Comparison of ENCODE assay signal across 8 cellular contexts in genomic region chr10:89644691-89644966, GRCh38. TPM values are rescaled to one million over a fixed set of nuclear protein-coding genes. Genes with fewer than 3 reads are reported as not detected.
A peak's percentile ranks its signal among the peaks of the same experiment; 100 is the strongest.
DNase-seq lines count a peak whose midpoint lies in the region; ATAC-seq, FAIRE-seq and TF ChIP-seq lines count a peak whose summit lies in the region.

No MANE protein-coding gene starts in this region.

- H3K18ac ChIP-seq in mesenchymal stem cell (ENCODE audit: low read depth in 1 of 2, low read length in 2 of 2): peak overlapping the region; percentile 86 to 96

- H2BK15ac ChIP-seq in mesenchymal stem cell (ENCODE audit: low read depth, poor library complexity, severe bottlenecking): peak overlapping the region; percentile 56

- no peaks in the 10 kb centered on the region for H3K4me1 ChIP-seq in mesenchymal stem cell (ENCODE audit: control insufficient read depth, insufficient read depth, low read depth, low read length)
- H3K4me1 ChIP-seq in urinary bladder (ENCODE audit: insufficient read depth): no peaks in the 10 kb centered on the region

- H3K27me3 ChIP-seq in bronchial epithelial cell (ENCODE audit: control insufficient read depth, insufficient read depth, low read length) (no peaks in the 10 kb centered on the region), mesenchymal stem cell (ENCODE audit: control insufficient read depth in 1 of 2, insufficient read depth in 1 of 2, low read length in 2 of 2) (no peaks in the 10 kb centered on the region)

- H3K9ac ChIP-seq in mesenchymal stem cell (ENCODE audit: low read length): peak overlapping the region; percentile 87

- peak; percentile 63 for DNase-seq in COLO668 (lab: John Stamatoyannopoulos, UW; ENCODE audit: unreplicated experiment)
- no peak for DNase-seq in bronchial epithelial cell (ENCODE audit: low read depth)
- no peak for DNase-seq in mesenchymal stem cell
- no peak for DNase-seq in sciatic nerve (ENCODE audit: low spot score)
- no peak for DNase-seq in activated CD8-positive, alpha-beta memory T cell treated with anti-CD3 and anti-CD28 coated beads, Interleukin-2, amount 50 U/mL, for 4 hours

- peak overlapping the region; percentile 43 for H4K8ac ChIP-seq in mesenchymal stem cell (ENCODE audit: low read length)

- H2BK12ac ChIP-seq in mesenchymal stem cell (ENCODE audit: low read length in 2 of 2): peak overlapping the region in 1 of 2 experiments; percentile 79

- no peak for TF ChIP-seq CTCF in bronchial epithelial cell (IDR thresholded peaks at IDR 0.05; ENCODE audit: insufficient read depth, low read length, severe bottlenecking)

- H3K36me3 ChIP-seq in bronchial epithelial cell (ENCODE audit: control insufficient read depth, insufficient read depth, low read length): no peaks in the 10 kb centered on the region
- no peaks in the 10 kb centered on the region for H3K36me3 ChIP-seq in mesenchymal stem cell (ENCODE audit: control insufficient read depth in 1 of 2, insufficient read depth in 2 of 2, low read depth in 1 of 2, low read length in 2 of 2)
- no peaks in the 10 kb centered on the region for H3K36me3 ChIP-seq in urinary bladder (ENCODE audit: insufficient read depth)

- intact Hi-C loops in sciatic nerve (cut with DNase I): no loop called here

- peak overlapping the region; percentile 67 to 71 for H3K4ac ChIP-seq in mesenchymal stem cell (ENCODE audit: low read depth in 1 of 2, low read length in 2 of 2)

- no peak overlapping the region for H2AK5ac ChIP-seq in mesenchymal stem cell (ENCODE audit: low read length, severe bottlenecking)

- H3K23ac ChIP-seq in mesenchymal stem cell (ENCODE audit: low read length in 2 of 2): peak overlapping the region in 1 of 2 experiments; percentile 93

- peaks cover 6% of the 10 kb centered on the region for H3K79me1 ChIP-seq in mesenchymal stem cell (replicated peaks; ENCODE audit: low read length, poor library complexity, severe bottlenecking)

- H4K91ac ChIP-seq in mesenchymal stem cell (ENCODE audit: low read length): peak overlapping the region; percentile 59

- peak overlapping the region; percentile 74 for H3K4me2 ChIP-seq in mesenchymal stem cell (ENCODE audit: low read length, poor library complexity, severe bottlenecking)

- peak; percentile 2 for ATAC-seq in GM19468 (IDR thresholded peaks at IDR 0.05; ENCODE audit: extremely low read depth, unreplicated experiment)
- ATAC-seq in HG03558 (IDR thresholded peaks at IDR 0.05; ENCODE audit: extremely low read depth, unreplicated experiment): peak; percentile 5
- ATAC-seq in sciatic nerve: no peak

- H3K4me3 ChIP-seq in bronchial epithelial cell (ENCODE audit: low read depth, low read length): peak overlapping the region; percentile 51
- H3K4me3 ChIP-seq in mesenchymal stem cell (ENCODE audit: insufficient read depth in 1 of 2, low read depth in 1 of 2, low read length in 2 of 2): peak overlapping the region; percentile 80 to 89
- H3K4me3 ChIP-seq in urinary bladder (ENCODE audit: low read depth, low read length): peak overlapping the region; percentile 66

- no peak for FAIRE-seq in bronchial epithelial cell (lab: Jason Lieb, UNC)

- H2BK120ac ChIP-seq in mesenchymal stem cell (ENCODE audit: low read depth, low read length): peak overlapping the region; percentile 86

- peak overlapping the region; percentile 63 for H2BK5ac ChIP-seq in mesenchymal stem cell (ENCODE audit: low read depth, low read length, poor library complexity, severe bottlenecking)

- H3K27ac ChIP-seq in mesenchymal stem cell (ENCODE audit: low read length, poor library complexity, severe bottlenecking): peak overlapping the region; percentile 61
- peak overlapping the region; percentile 58 for H3K27ac ChIP-seq in urinary bladder (ENCODE audit: low read depth)

- WGBS in mesenchymal stem cell: 0% methylated on average over 11 of the region's 35 CpGs
- WGBS in urinary bladder: under 1% methylated on average over 35 of the region's 35 CpGs

- H3K9me3 ChIP-seq in mesenchymal stem cell (ENCODE audit: control insufficient read depth, low read length): no peaks in the 10 kb centered on the region

- peak overlapping the region; percentile 72 for H2AFZ ChIP-seq in mesenchymal stem cell (ENCODE audit: low read depth, low read length)

- peak overlapping the region in 1 of 2 experiments; percentile 92 for H3K14ac ChIP-seq in mesenchymal stem cell (ENCODE audit: low read length in 2 of 2)

RNA-seq across cellular contexts. Expression of gene PANK1, which starts 0.4 kb away (rescaled TPM):
- total RNA-seq in bronchial epithelial cell (6.0 and 8.4 TPM in 2 replicates), urinary bladder (11.6 TPM), sciatic nerve (4.9 TPM)
- polyA plus RNA-seq in mesenchymal stem cell (2013, experiment 1 of 2): 6.9 TPM
- polyA plus RNA-seq in mesenchymal stem cell (2013, experiment 2 of 2): 7.7 TPM
- 2.5 TPM for polyA plus RNA-seq in urinary bladder

RNA-seq across cellular contexts. Expression of gene KIF20B, which starts 56.8 kb away (rescaled TPM):
- total RNA-seq in bronchial epithelial cell (1.7 and 2.1 TPM in 2 replicates), urinary bladder (24.5 TPM), sciatic nerve (6.7 TPM)
- polyA plus RNA-seq in mesenchymal stem cell (2013, experiment 1 of 2): 4.0 TPM
- 3.9 TPM for polyA plus RNA-seq in mesenchymal stem cell (2013, experiment 2 of 2)
- polyA plus RNA-seq in urinary bladder: 2.4 TPM
